Comparison of ENCODE assay signal across 8 cellular contexts in the genomic region with DNA sequence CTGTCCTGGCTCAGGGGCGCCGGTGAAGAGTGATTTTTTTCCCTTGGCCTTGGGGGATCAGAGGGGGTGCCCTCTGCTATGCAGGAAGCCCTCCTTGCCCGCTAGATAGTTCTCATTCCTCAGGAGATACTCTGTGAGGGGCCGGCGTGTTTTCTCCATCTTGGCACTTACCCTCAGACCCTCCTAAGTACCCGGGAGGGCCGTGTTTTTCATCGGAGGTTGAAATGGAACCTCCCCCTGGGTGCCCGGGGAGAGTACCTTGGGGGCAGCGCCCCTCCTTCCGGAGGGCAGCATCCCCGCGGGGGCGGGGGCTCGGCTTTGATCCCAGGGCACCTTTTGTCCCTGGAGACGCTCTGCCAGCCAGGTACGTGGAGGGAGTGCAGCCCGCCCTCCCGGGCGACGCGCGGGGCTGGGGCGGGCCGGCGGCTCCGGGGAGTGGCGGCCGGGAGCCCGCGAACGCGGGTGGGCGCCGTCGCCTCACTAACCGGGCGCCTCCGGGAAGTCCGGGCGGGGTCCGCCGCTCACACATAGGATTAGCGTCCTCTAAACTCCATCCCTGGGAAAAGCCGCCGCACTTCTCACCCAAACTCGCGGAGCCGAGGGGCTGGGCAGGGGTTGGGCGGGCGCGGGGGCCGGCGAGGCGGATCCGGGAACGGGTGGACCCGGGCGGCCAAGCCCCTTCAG. TPM values are rescaled to one million over a fixed set of nuclear protein-coding genes. Genes with fewer than 3 reads are reported as not detected.
DNase-seq lines count a peak whose midpoint lies in the region; ATAC-seq and TF ChIP-seq lines count a peak whose summit lies in the region.
"Not testable (repeated sequence)": the region's sequence is repeated elsewhere in the genome, so short reads cannot be mapped to it uniquely, and the experiment has no call there.

No MANE protein-coding gene starts in this region.

- peak overlapping the region; percentile 94 for H2BK120ac ChIP-seq in mesenchymal stem cell (ENCODE audit: low read depth, low read length)

- H3K14ac ChIP-seq in mesenchymal stem cell (ENCODE audit: low read length in 2 of 2): not testable (repeated sequence)

- H3K18ac ChIP-seq in mesenchymal stem cell (ENCODE audit: low read depth in 1 of 2, low read length in 2 of 2): peak overlapping the region; percentile 54 to 76

- not testable (repeated sequence) for H3K23ac ChIP-seq in mesenchymal stem cell (ENCODE audit: low read length in 2 of 2)

- CTCF ChIA-PET in PC-3 (lab: Charles Lee): not testable (repeated sequence)

- DNase-seq in CD14-positive monocyte (ENCODE audit: low spot score); PC-3; epithelial cell of prostate (ENCODE audit: low read depth, low spot score): not testable (repeated sequence)
- DNase-seq in activated T-helper 1 cell treated with anti-CD3 and anti-CD28 coated beads, Interleukin-2, amount 50 U/mL, for 16 hours (ENCODE audit: low read depth in 1 of 2, low spot score in 1 of 2): peak; percentile 13 to 22
- DNase-seq in mesenchymal stem cell: peak; percentile 31
- peak; percentile 40 to 42 for DNase-seq in stimulated activated CD4-positive, alpha-beta T cell treated with anti-CD3 and anti-CD28 coated beads, Interleukin-2, amount 100 ng/mL, for 24 hours

- H4K20me1 ChIP-seq in PC-3 (ENCODE audit: low read length): peaks cover 11% of the 10 kb centered on the region; the same call in 1 of the 2 replicates

- not testable (repeated sequence) for H3K9me3 Mint-ChIP-seq in CD14-positive monocyte

- peak overlapping the region; percentile 89 for H2BK15ac ChIP-seq in mesenchymal stem cell (ENCODE audit: low read depth, poor library complexity, severe bottlenecking)

- not testable (repeated sequence) for H3K9me3 ChIP-seq in PC-3 (ENCODE audit: low read length); mesenchymal stem cell (ENCODE audit: control insufficient read depth, low read length)

- peaks cover 11 to 14% of the 10 kb centered on the region in 2 donors for H3K36me3 Mint-ChIP-seq in CD14-positive monocyte

- not testable (repeated sequence) for H3K9me2 ChIP-seq in PC-3 (replicated peaks; ENCODE audit: low read length)

- WGBS in mesenchymal stem cell: 7% methylated on average over 23 of the region's 59 CpGs

- peak overlapping the region; percentile 68 for H4K91ac ChIP-seq in mesenchymal stem cell (ENCODE audit: low read length)

- H3K79me2 ChIP-seq in PC-3 (ENCODE audit: low read length): peaks cover 50% of the 10 kb centered on the region

- peaks cover 15% of the 10 kb centered on the region for H3K4me1 ChIP-seq in PC-3 (ENCODE audit: insufficient read depth, low read length)
- H3K4me1 ChIP-seq in mesenchymal stem cell (ENCODE audit: control insufficient read depth, insufficient read depth, low read depth, low read length): not testable (repeated sequence)

- H2AK5ac ChIP-seq in mesenchymal stem cell (ENCODE audit: low read length, severe bottlenecking): not testable (repeated sequence)

- not testable (repeated sequence) for H3K36me3 ChIP-seq in PC-3 (ENCODE audit: low read depth, low read length); mesenchymal stem cell (ENCODE audit: control insufficient read depth in 1 of 2, insufficient read depth in 2 of 2, low read depth in 1 of 2, low read length in 2 of 2)

- peak overlapping the region; percentile 54 for H4K8ac ChIP-seq in mesenchymal stem cell (ENCODE audit: low read length)

- peak overlapping the region; percentile 75 for H3K4me3 ChIP-seq in PC-3 (ENCODE audit: low read length)
- H3K4me3 ChIP-seq in mesenchymal stem cell (ENCODE audit: insufficient read depth in 1 of 2, low read depth in 1 of 2, low read length in 2 of 2): peak overlapping the region; percentile 71 to 81

- H3K4me2 ChIP-seq in PC-3 (ENCODE audit: low read length) (peak overlapping the region; percentile 96), mesenchymal stem cell (ENCODE audit: low read length, poor library complexity, severe bottlenecking) (peak overlapping the region; percentile 87)

- H3K27ac ChIP-seq in PC-3 (ENCODE audit: low read length); mesenchymal stem cell (ENCODE audit: low read length, poor library complexity, severe bottlenecking): not testable (repeated sequence)
- peak overlapping the region; percentile 68 for H3K27ac ChIP-seq in epithelial cell of prostate

- peaks cover 24% of the 10 kb centered on the region for H3K4me1 Mint-ChIP-seq in CD14-positive monocyte

- BruUV-seq in PC-3 (replicated peaks; lab: Mats Ljungman, UMichigan): not testable (repeated sequence)

- ATAC-seq in GM19455 (IDR thresholded peaks at IDR 0.05; ENCODE audit: unreplicated experiment) (peak; percentile 27), HG03159 (IDR thresholded peaks at IDR 0.05; ENCODE audit: unreplicated experiment) (peak; percentile 18), PC-3 (peak; percentile 30)

- H3K4me3 Mint-ChIP-seq in CD14-positive monocyte: peak overlapping the region; percentile 76 to 83

- H3K27me3 ChIP-seq in PC-3 (ENCODE audit: low read length); mesenchymal stem cell (ENCODE audit: control insufficient read depth in 1 of 2, insufficient read depth in 1 of 2, low read length in 2 of 2): not testable (repeated sequence)

- peak overlapping the region; percentile 4 to 85 (median 53) for H3K27ac Mint-ChIP-seq in CD14-positive monocyte

- not testable (repeated sequence) for H2BK5ac ChIP-seq in mesenchymal stem cell (ENCODE audit: low read depth, low read length, poor library complexity, severe bottlenecking)

- peak overlapping the region; percentile 16 to 51 for H3K4ac ChIP-seq in mesenchymal stem cell (ENCODE audit: low read depth in 1 of 2, low read length in 2 of 2)

- POLR2A ChIA-PET in PC-3 (lab: Charles Lee; ENCODE audit: unreplicated experiment): not testable (repeated sequence)

- H3K9ac ChIP-seq in PC-3 (ENCODE audit: low read length): peak overlapping the region; percentile 95
- peak overlapping the region; percentile 83 for H3K9ac ChIP-seq in mesenchymal stem cell (ENCODE audit: low read length)

- not testable (repeated sequence) for H3K27me3 Mint-ChIP-seq in CD14-positive monocyte (ENCODE audit: low read depth in 3 of 3)

- intact Hi-C loops in CD14-positive monocyte (cut with micrococcal nuclease); PC-3 (cut with micrococcal nuclease): not testable (repeated sequence)

- peak overlapping the region; percentile 73 for H2AFZ ChIP-seq in PC-3 (ENCODE audit: low read length)
- H2AFZ ChIP-seq in mesenchymal stem cell (ENCODE audit: low read depth, low read length): not testable (repeated sequence)

- H3K79me1 ChIP-seq in mesenchymal stem cell (replicated peaks; ENCODE audit: low read length, poor library complexity, severe bottlenecking): not testable (repeated sequence)

- H2BK12ac ChIP-seq in mesenchymal stem cell (ENCODE audit: low read length in 2 of 2): not testable (repeated sequence)

- H3F3A ChIP-seq in PC-3 (ENCODE audit: low read length, unreplicated experiment): not testable (repeated sequence)

- TF ChIP-seq CTCF in CD14-positive monocyte (IDR thresholded peaks at IDR 0.05); PC-3 (conservative IDR thresholded peaks at IDR 0.05; ENCODE audit: low read depth, low read length): not testable (repeated sequence)

RNA-seq across cellular contexts. Expression of gene TLK2, which starts 0.8 kb away (rescaled TPM):
- 1 to 10 TPM; 4.0 to 4.3 TPM for polyA plus RNA-seq in CD14-positive monocyte
- 40.5 and 60.3 TPM in 2 replicates for total RNA-seq in PC-3 (2014; rRNA removed)
- 28.2 TPM for polyA plus RNA-seq in mesenchymal stem cell (2013, experiment 1 of 2)
- 26.3 TPM for polyA plus RNA-seq in mesenchymal stem cell (2013, experiment 2 of 2)

RNA-seq across cellular contexts. Expression of gene METTL2A, which starts 54.2 kb away (rescaled TPM):
- 1 to 10 TPM; 3.9 to 5.6 TPM for polyA plus RNA-seq in CD14-positive monocyte
- 28.0 and 38.7 TPM in 2 replicates for total RNA-seq in PC-3 (2014; rRNA removed)
- 12.4 TPM for polyA plus RNA-seq in mesenchymal stem cell (2013, experiment 1 of 2)
- polyA plus RNA-seq in mesenchymal stem cell (2013, experiment 2 of 2): 13.1 TPM
